Comparison of ENCODE assay signal across 27 cellular contexts in genomic region chr10:15116225-15116624, GRCh38. TPM values are rescaled to one million over a fixed set of nuclear protein-coding genes. Genes with fewer than 3 reads are reported as not detected.
"Had no signal": no experiment of that assay in that cellular context is flagged by ENCODE, and none has a peak within 500 bp of the region (broad histone marks: within the 10 kb centered on the region; RNA-seq: fewer than 3 reads in every experiment).

No MANE protein-coding gene starts in this region.

- FAIRE-seq: urothelium cell line had no signal

- H3K4me3 ChIP-seq: stomach, suprapubic skin, testis, thoracic aorta, thyroid gland, tibial artery, tibial nerve, transverse colon, upper lobe of left lung, upper lobe of right lung, uterus, vagina had no signal

- H3K4me1 ChIP-seq: stomach, suprapubic skin, testis, thyroid gland, tibial artery, tibial nerve, transverse colon, upper lobe of left lung, upper lobe of right lung, uterus, vagina had no signal

- H3K9me3 ChIP-seq: stomach, suprapubic skin, testis, thoracic aorta, thyroid gland, tibial artery, transverse colon, upper lobe of left lung, upper lobe of right lung, uterus, vagina had no signal

- H3K27ac ChIP-seq: stomach, suprapubic skin, testis, thoracic aorta, thyroid gland, tibial artery, tibial nerve, transverse colon, upper lobe of left lung, upper lobe of right lung, uterus, vagina had no signal

- DNase-seq: stimulated activated CD4-positive, alpha-beta T cell treated with anti-CD3 and anti-CD28 coated beads, Interleukin-2, amount 100 ng/mL, for 48 hours; stimulated activated CD4-positive, alpha-beta T cell treated with anti-CD3 and anti-CD28 coated beads, Interleukin-4, amount 100 ng/mL, for 1 hour; stimulated activated CD4-positive, alpha-beta T cell treated with anti-CD3 and anti-CD28 coated beads, Interleukin-4, amount 100 ng/mL, for 24 hours; stimulated activated CD4-positive, alpha-beta T cell treated with anti-CD3 and anti-CD28 coated beads, Interleukin-4, amount 100 ng/mL, for 4 hours; stimulated activated CD8-positive, alpha-beta memory T cell treated with anti-CD3 and anti-CD28 coated beads, Interleukin-4, amount 100 ng/mL, for 48 hours; stimulated activated naive B cell treated with anti-CD40 and anti-IgM and Interleukin-4, amounts not matched to agents 10 μg/mL and 1 μg/mL and 100 μg/mL, for 72 hours; stimulated activated naive CD4-positive, alpha-beta T cell; stimulated activated naive CD4-positive, alpha-beta T cell treated with Interleukin-2 at 50 U/mL for 16 hours; stimulated activated naive CD8-positive, alpha-beta T cell treated with anti-CD3 and anti-CD28 coated beads, Interleukin-15, amount 100 ng/mL, for 72 hours; stimulated activated naive CD8-positive, alpha-beta T cell treated with anti-CD3 and anti-CD28 coated beads, Interleukin-15, Interleukin-2, amounts not matched to agents 100 U/mL and 50 U/mL, for 24 hours; stomach; substantia nigra; testis; thyroid gland; tibial artery; transverse colon; trophoblast cell; upper lobe of left lung; upper lobe of right lung; uterus had no signal

- H3K36me3 ChIP-seq: uterus had no signal

- H3K27me3 ChIP-seq: stomach, suprapubic skin, testis, thyroid gland, tibial artery, tibial nerve, transverse colon, upper lobe of left lung, upper lobe of right lung, uterus, vagina had no signal

- ATAC-seq: stimulated activated effector memory CD8-positive, alpha-beta T cell treated with anti-CD3 and anti-CD28 coated beads, Interleukin-12 subunit alpha, Interleukin-12 subunit beta, amount 100 ng/mL, for 72 hours; stimulated activated memory B cell treated with anti-CD40 and anti-IgM and Interleukin-4, amounts not matched to agents 10 μg/mL and 1 μg/mL and 100 μg/mL, for 72 hours; stimulated activated naive B cell treated with anti-CD40 and anti-IgM and Interleukin-4, amounts not matched to agents 10 μg/mL and 1 μg/mL and 100 μg/mL, for 72 hours; stimulated activated naive CD8-positive, alpha-beta T cell treated with anti-CD3 and anti-CD28 coated beads, Interleukin-15, amount 100 ng/mL, for 72 hours; stimulated activated naive CD8-positive, alpha-beta T cell treated with anti-CD3 and anti-CD28 coated beads, Interleukin-15, Interleukin-2, amounts not matched to agents 100 U/mL and 50 U/mL, for 24 hours; upper lobe of right lung had no signal

RNA-seq across cellular contexts. Expression of gene ACBD7, which starts 27.6 kb away (rescaled TPM):
- total RNA-seq: suprapubic skin, transverse colon, upper lobe of right lung, vagina had no signal
- polyA plus RNA-seq: stomach had no signal
